19 cellular contexts compared by ENCODE assay signal in genomic region chr13:35833031-35833430, GRCh38.
DNase-seq lines count a peak whose midpoint lies in the region; ATAC-seq, FAIRE-seq and TF ChIP-seq lines count a peak whose summit lies in the region.
"Had no signal": no experiment of that assay in that cellular context is flagged by ENCODE, and none has a peak within 500 bp of the region (broad histone marks: within the 10 kb centered on the region; RNA-seq: fewer than 3 reads in every experiment).

No MANE protein-coding gene starts in this region.

- no peak overlapping the region for H3K27ac Mint-ChIP-seq in astrocyte (ENCODE audit: unreplicated experiment)
- no peak overlapping the region for H3K27ac Mint-ChIP-seq in naive thymus-derived CD4-positive, alpha-beta T cell
- H3K27ac Mint-ChIP-seq: CD8-positive, alpha-beta T cell had no signal

- H3K36me3 ChIP-seq in astrocyte (ENCODE audit: insufficient read depth, low read length) = no peaks in the 10 kb centered on the region
- peaks cover 6% of the 10 kb centered on the region for H3K36me3 ChIP-seq in mesodermal cell (ENCODE audit: control insufficient read depth, insufficient read depth, low read length)
- no peaks in the 10 kb centered on the region for H3K36me3 ChIP-seq in heart left ventricle
- H3K36me3 ChIP-seq in naive thymus-derived CD4-positive, alpha-beta T cell (ENCODE audit: control insufficient read depth in 2 of 3, insufficient read depth in 3 of 3, low read length in 3 of 3) = no peaks in the 10 kb centered on the region

- no peaks in the 10 kb centered on the region for H3K36me3 Mint-ChIP-seq in astrocyte (ENCODE audit: low read depth, unreplicated experiment)
- H3K36me3 Mint-ChIP-seq in naive thymus-derived CD4-positive, alpha-beta T cell = peaks cover 0 to 3% (median 0%) of the 10 kb centered on the region in 5 donors
- H3K36me3 Mint-ChIP-seq: CD14-positive monocyte; CD8-positive, alpha-beta T cell had no signal

- H4K20me1 ChIP-seq in astrocyte (ENCODE audit: insufficient read depth, low read length) = no peaks in the 10 kb centered on the region

- no peaks in the 10 kb centered on the region for H3K9me3 Mint-ChIP-seq in astrocyte (ENCODE audit: unreplicated experiment)
- H3K9me3 Mint-ChIP-seq in naive thymus-derived CD4-positive, alpha-beta T cell = peaks cover 0 to 5% (median 0%) of the 10 kb centered on the region in 11 donors
- H3K9me3 Mint-ChIP-seq: CD8-positive, alpha-beta T cell had no signal

- no peaks in the 10 kb centered on the region for H3K79me2 ChIP-seq in astrocyte (ENCODE audit: insufficient read depth, low read length)

- no peak for TF ChIP-seq POLR2A in heart left ventricle (IDR thresholded peaks at IDR 0.05)

- H3K9ac ChIP-seq in astrocyte (ENCODE audit: low read length) = no peak overlapping the region

- CTCF ChIA-PET in naive thymus-derived CD4-positive, alpha-beta T cell (lab: Charles Lee) = no interaction called here

- 89 to 95% methylated on average over 5 to 9 of the region's 9 CpGs for WGBS in mesodermal cell (ENCODE audit: insufficient coverage in 2 of 2), 2 experiments
- WGBS in heart left ventricle, 4 donors = 88 to 92% (median 89%) methylated on average over 9 of the region's 9 CpGs

- H3K4me1 Mint-ChIP-seq in astrocyte (ENCODE audit: low read depth, unreplicated experiment) = peaks cover 8% of the 10 kb centered on the region
- H3K4me1 Mint-ChIP-seq in naive thymus-derived CD4-positive, alpha-beta T cell = no peaks in the 10 kb centered on the region
- H3K4me1 Mint-ChIP-seq: CD14-positive monocyte had no signal

- H3K4me1 ChIP-seq in astrocyte (ENCODE audit: insufficient read depth, low read length) (peaks cover 4% of the 10 kb centered on the region), mesodermal cell (ENCODE audit: control insufficient read depth, insufficient read depth, low read length, poor library complexity, severe bottlenecking) (peaks cover 33% of the 10 kb centered on the region), heart left ventricle (peaks cover 0 to 2% (median 0%) of the 10 kb centered on the region in 12 donors)
- H3K4me1 ChIP-seq in naive thymus-derived CD4-positive, alpha-beta T cell (ENCODE audit: control insufficient read depth in 2 of 2, insufficient read depth in 2 of 2, low read length in 2 of 2) = no peaks in the 10 kb centered on the region

- no peak overlapping the region for H3K4me3 Mint-ChIP-seq in astrocyte (ENCODE audit: unreplicated experiment)
- H3K4me3 Mint-ChIP-seq in naive thymus-derived CD4-positive, alpha-beta T cell = no peak overlapping the region
- H3K4me3 Mint-ChIP-seq: CD14-positive monocyte; CD8-positive, alpha-beta T cell had no signal

- DNase-seq in DMS 273 (lab: John Stamatoyannopoulos, UW; ENCODE audit: unreplicated experiment) (peak; percentile 16), DMS 273 treated with DMSO at 0.1 percent for 48 hours (lab: John Stamatoyannopoulos, UW) (no peak), astrocyte (ENCODE audit: low read depth) (no peak), NCI-H526 treated with DMSO at 0.1 percent for 48 hours (lab: John Stamatoyannopoulos, UW) (no peak), heart left ventricle (no peak)
- DNase-seq in naive thymus-derived CD4-positive, alpha-beta T cell = no peak
- DNase-seq: CD8-positive, alpha-beta T cell; COR-L47; DMS53; GF-D8; GOT3 had no signal

- TF ChIP-seq CTCF in astrocyte (IDR thresholded peaks at IDR 0.05; ENCODE audit: insufficient read depth, low read depth, low read length) = no peak
- TF ChIP-seq CTCF in heart left ventricle (IDR thresholded peaks at IDR 0.05) = no peak

- H3K9me3 ChIP-seq in astrocyte (ENCODE audit: insufficient read depth, low read depth, low read length) (no peaks in the 10 kb centered on the region), mesodermal cell (ENCODE audit: control insufficient read depth, low read length) (no peaks in the 10 kb centered on the region), heart left ventricle (no peaks in the 10 kb centered on the region)
- H3K9me3 ChIP-seq in naive thymus-derived CD4-positive, alpha-beta T cell (ENCODE audit: control insufficient read depth in 2 of 3, low read length in 3 of 3) = no peaks in the 10 kb centered on the region

- no peak overlapping the region for H3K4me2 ChIP-seq in astrocyte (ENCODE audit: low read length)

- no peak overlapping the region for H3K4me3 ChIP-seq in astrocyte (ENCODE audit: insufficient read depth, low read depth, low read length)
- no peak overlapping the region for H3K4me3 ChIP-seq in mesodermal cell (ENCODE audit: extremely low read depth, insufficient read depth, low read length, poor library complexity, severe bottlenecking)
- H3K4me3 ChIP-seq in heart left ventricle = no peak overlapping the region
- H3K4me3 ChIP-seq in naive thymus-derived CD4-positive, alpha-beta T cell (ENCODE audit: low read length) = no peak overlapping the region

- ATAC-seq in heart left ventricle = no peak
- ATAC-seq in GM21737 (IDR thresholded peaks at IDR 0.05; ENCODE audit: unreplicated experiment) = no peak
- ATAC-seq in naive thymus-derived CD4-positive, alpha-beta T cell = no peak
- ATAC-seq: CD8-positive, alpha-beta T cell; HCT116; HepG2 had no signal

- no peaks in the 10 kb centered on the region for H3K27me3 ChIP-seq in astrocyte (ENCODE audit: insufficient read depth, low read length)
- H3K27me3 ChIP-seq in heart left ventricle = no peaks in the 10 kb centered on the region
- H3K27me3 ChIP-seq in naive thymus-derived CD4-positive, alpha-beta T cell (ENCODE audit: control insufficient read depth in 2 of 2, insufficient read depth in 2 of 2, low read length in 2 of 2) = no peaks in the 10 kb centered on the region

- intact Hi-C loops in heart left ventricle (cut with DNase I) = no loop called here
- intact Hi-C loops in naive thymus-derived CD4-positive, alpha-beta T cell (cut with micrococcal nuclease) = no loop called here

- no peak for FAIRE-seq in astrocyte (lab: Jason Lieb, UNC)
- FAIRE-seq: D721Med, HepG2, HTR-8/SVneo had no signal

- no peak overlapping the region for H3K27ac ChIP-seq in astrocyte (ENCODE audit: low read depth, low read length)
- H3K27ac ChIP-seq in mesodermal cell (ENCODE audit: low read depth, low read length, severe bottlenecking) = peak overlapping the region; percentile 60
- no peak overlapping the region for H3K27ac ChIP-seq in heart left ventricle
- H3K27ac ChIP-seq in naive thymus-derived CD4-positive, alpha-beta T cell (ENCODE audit: low read depth, low read length) = no peak overlapping the region
- H3K27ac ChIP-seq: 22Rv1 had no signal

- H3K27me3 Mint-ChIP-seq in astrocyte (ENCODE audit: low read depth, unreplicated experiment) = no peaks in the 10 kb centered on the region
- H3K27me3 Mint-ChIP-seq in naive thymus-derived CD4-positive, alpha-beta T cell = peaks cover 0 to 8% (median 0%) of the 10 kb centered on the region in 5 donors

- POLR2A ChIA-PET in naive thymus-derived CD4-positive, alpha-beta T cell (lab: Charles Lee) = no interaction called here

- H2AFZ ChIP-seq in astrocyte (ENCODE audit: low read depth, low read length) = peak overlapping the region; percentile 15
